ENCODE assay signal across 8 cellular contexts in genomic region chr6:131062245-131063027, GRCh38. TPM values are rescaled to one million over a fixed set of nuclear protein-coding genes. Genes with fewer than 3 reads are reported as not detected.
DNase-seq lines count a peak whose midpoint lies in the region; ATAC-seq and TF ChIP-seq lines count a peak whose summit lies in the region.

No MANE protein-coding gene starts in this region.

- TF ChIP-seq EP300 in Ishikawa (IDR thresholded peaks at IDR 0.05; ENCODE audit: borderline replicate concordance), result no peak

- peaks cover 1% of the 10 kb centered on the region for H3K36me3 Mint-ChIP-seq in natural killer cell treated with Interleukin-12 subunit alpha and Interleukin-12 subunit beta and Interleukin-15 and Interleukin-18, amount 100 ng/mL, for 72 hours

- H3K9me3 Mint-ChIP-seq in natural killer cell treated with Interleukin-12 subunit alpha and Interleukin-12 subunit beta and Interleukin-15 and Interleukin-18, amount 100 ng/mL, for 72 hours, result no peaks in the 10 kb centered on the region

- peaks cover 6 to 23% of the 10 kb centered on the region in 2 donors for H3K27me3 Mint-ChIP-seq in natural killer cell treated with Interleukin-12 subunit alpha and Interleukin-12 subunit beta and Interleukin-15 and Interleukin-18, amount 100 ng/mL, for 72 hours

- no peak for TF ChIP-seq RAD21 in Ishikawa (IDR thresholded peaks at IDR 0.05; ENCODE audit: low read depth)

- peak; percentile 30 to 51 for ATAC-seq in natural killer cell treated with Interleukin-12 subunit alpha and Interleukin-12 subunit beta and Interleukin-15 and Interleukin-18, amount 100 ng/mL, for 72 hours
- ATAC-seq in GM21381 (IDR thresholded peaks at IDR 0.05; ENCODE audit: unreplicated experiment) (no peak), GM19328 (IDR thresholded peaks at IDR 0.05; ENCODE audit: unreplicated experiment) (no peak)

- peak overlapping the region; percentile 79 for H3K4me3 Mint-ChIP-seq in natural killer cell treated with Interleukin-12 subunit alpha and Interleukin-12 subunit beta and Interleukin-15 and Interleukin-18, amount 100 ng/mL, for 72 hours

- POLR2A ChIA-PET in AG04449 (lab: Yijun Ruan, JAX), result interaction anchor here (1.0 to 1.3 kb wide), 2 partner anchors 9 to 172 kb away, joined by 3 to 4 read pairs; no protein-coding TSS in a partner anchor

- H3K4me3 ChIP-seq in AG04449 (ENCODE audit: low read depth, low read length), result peak overlapping the region; percentile 78
- H3K4me3 ChIP-seq in fibroblast of mammary gland (ENCODE audit: control insufficient read depth, low read depth, low read length), result peak overlapping the region; percentile 79

- CTCF ChIA-PET in AG04449 (lab: Yijun Ruan, JAX), result interaction anchor here (1.9 to 3.4 kb wide), 3 partner anchors 13 to 177 kb away, joined by 4 to 18 read pairs (median 7); no protein-coding TSS in a partner anchor

- peaks cover 10 to 25% of the 10 kb centered on the region in 2 donors for H3K4me1 Mint-ChIP-seq in natural killer cell treated with Interleukin-12 subunit alpha and Interleukin-12 subunit beta and Interleukin-15 and Interleukin-18, amount 100 ng/mL, for 72 hours (ENCODE audit: low read depth in 2 of 2)

- TF ChIP-seq CTCF in AG04449 (IDR thresholded peaks at IDR 0.05; ENCODE audit: insufficient read depth, low read length, missing control alignments) (no peak), fibroblast of mammary gland (conservative IDR thresholded peaks at IDR 0.05; ENCODE audit: control insufficient read depth, insufficient read depth, low read depth, low read length) (no peak)

- DNase-seq in AG04449 (ENCODE audit: low read depth, low spot score), result no peak
- DNase-seq in GM19238 (ENCODE audit: insufficient read length, low spot score), result peak; percentile 10
- DNase-seq in activated T-cell treated with anti-CD3 and anti-CD28 coated beads, Interleukin-2, amount 50 U/mL, for 48 hours, result peak; percentile 31 to 42
- no peak for DNase-seq in fibroblast of mammary gland (ENCODE audit: low read depth)
- peak; percentile 61 for DNase-seq in natural killer cell treated with Interleukin-12 subunit alpha and Interleukin-12 subunit beta and Interleukin-15 and Interleukin-18, amount 100 ng/mL, for 72 hours (ENCODE audit: low spot score)

- no peak overlapping the region for H3K27ac Mint-ChIP-seq in natural killer cell treated with Interleukin-12 subunit alpha and Interleukin-12 subunit beta and Interleukin-15 and Interleukin-18, amount 100 ng/mL, for 72 hours

TF ChIP-seq in Ishikawa, 13 proteins besides CTCF, POLR2A, EP300 and RAD21:
- TF ChIP-seq ZBTB7A (IDR thresholded peaks at IDR 0.05; ENCODE audit: low read depth), result 0 out of 2 replicates have a peak, but pooled peaks have one; percentile 5
- TF ChIP-seq MAX (IDR thresholded peaks at IDR 0.05), result peak; percentile 48
- no peak for TF ChIP-seq TCF12 (IDR thresholded peaks at IDR 0.05; ENCODE audit: low read depth)
- no peak for TF ChIP-seq USF1 (IDR thresholded peaks at IDR 0.05)

RNA-seq across cellular contexts. Expression of gene EPB41L2, which starts 0.6 kb away (rescaled TPM):
- total RNA-seq in natural killer cell treated with Interleukin-12 subunit alpha and Interleukin-12 subunit beta and Interleukin-15 and Interleukin-18, amount 100 ng/mL, for 72 hours, result 10 to 100 TPM; 30.5 to 31.0 TPM

Comparison
In these comparisons a context has a peak if more than half of its experiments do, and no peak if none do; other contexts are left out.
1. DNase-seq: peak in GM19238 (single experiment), activated T-cell treated with anti-CD3 and anti-CD28 coated beads, Interleukin-2, amount 50 U/mL, for 48 hours (2 of 2) and natural killer cell treated with Interleukin-12 subunit alpha and Interleukin-12 subunit beta and Interleukin-15 and Interleukin-18, amount 100 ng/mL, for 72 hours (single experiment); none in AG04449 (single experiment) and fibroblast of mammary gland (single experiment).
2. ATAC-seq: peak in natural killer cell treated with Interleukin-12 subunit alpha and Interleukin-12 subunit beta and Interleukin-15 and Interleukin-18, amount 100 ng/mL, for 72 hours (2 of 2); none in GM21381 (single experiment) and GM19328 (single experiment).